Comparison of ENCODE assay signal across 10 cellular contexts in the genomic region with DNA sequence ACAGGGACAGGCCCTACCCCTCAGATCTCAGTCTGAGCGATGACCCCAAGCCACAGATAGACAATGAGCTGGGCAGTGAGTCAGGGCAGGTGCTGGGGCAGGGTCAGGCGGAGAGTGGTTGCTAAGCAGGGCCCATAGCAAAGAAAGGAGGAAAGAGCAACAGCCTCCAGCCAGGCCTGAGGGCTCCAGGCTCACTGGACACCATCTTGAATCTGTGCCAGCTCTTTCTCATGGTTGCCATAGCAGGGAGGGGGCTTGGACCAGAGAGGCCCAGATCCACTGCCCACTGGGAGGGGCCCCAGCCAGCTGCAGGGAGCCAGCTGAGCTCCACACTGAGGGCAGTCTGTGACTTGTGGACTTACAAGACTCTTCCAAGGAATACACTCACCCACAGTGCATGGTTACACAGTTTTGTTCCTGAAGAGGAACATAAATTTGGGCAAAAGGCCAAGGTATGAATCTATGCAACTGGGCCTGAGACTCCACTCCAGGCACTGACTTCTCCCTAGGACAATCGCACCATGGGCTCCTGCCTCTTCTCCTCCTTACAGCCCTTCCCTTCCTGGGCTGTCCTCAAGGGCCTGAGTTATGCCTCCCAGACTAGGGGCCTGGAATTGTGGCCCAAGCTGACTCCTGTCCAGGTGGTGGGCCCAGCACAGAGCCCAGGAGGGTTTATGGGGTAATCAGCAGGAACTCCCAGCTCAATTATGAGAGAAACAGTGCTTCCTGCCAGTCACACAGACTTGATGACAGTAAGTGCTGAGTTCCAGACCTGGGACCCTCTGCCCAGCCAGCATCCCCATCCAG. TPM values are rescaled to one million over a fixed set of nuclear protein-coding genes. Genes with fewer than 3 reads are reported as not detected.
DNase-seq lines count a peak whose midpoint lies in the region; ATAC-seq, FAIRE-seq and TF ChIP-seq lines count a peak whose summit lies in the region.
"Had no signal": no experiment of that assay in that cellular context is flagged by ENCODE, and none has a peak within 500 bp of the region (broad histone marks: within the 10 kb centered on the region; RNA-seq: fewer than 3 reads in every experiment).

No MANE protein-coding gene starts in this region.

- H3K27me3 ChIP-seq in astrocyte (ENCODE audit: insufficient read depth, low read length) (no peaks in the 10 kb centered on the region), suprapubic skin (no peaks in the 10 kb centered on the region)

- TF ChIP-seq CTCF in astrocyte (IDR thresholded peaks at IDR 0.05; ENCODE audit: insufficient read depth, low read depth, low read length) (no peak), suprapubic skin (IDR thresholded peaks at IDR 0.05) (no peak)

- H3K4me3 ChIP-seq in astrocyte (ENCODE audit: insufficient read depth, low read depth, low read length) (no peak overlapping the region), suprapubic skin (no peak overlapping the region)
- H3K4me3 ChIP-seq: prostate gland had no signal

- FAIRE-seq in astrocyte (lab: Jason Lieb, UNC): no peak
- FAIRE-seq: A204.1 had no signal

- H3K9me3 Mint-ChIP-seq in astrocyte (ENCODE audit: unreplicated experiment): no peaks in the 10 kb centered on the region

- DNase-seq in DMS53 (lab: John Stamatoyannopoulos, UW) (peak; percentile 25), DMS53 treated with DMSO at 0.1 percent for 48 hours (lab: John Stamatoyannopoulos, UW; ENCODE audit: unreplicated experiment) (no peak), astrocyte (ENCODE audit: low read depth) (peak; percentile 78), islet precursor cell (peak; percentile 76), suprapubic skin (ENCODE audit: low spot score in 2 of 2) (peak; percentile 64 to 76), HEK293T (ENCODE audit: extremely low spot score) (no peak)

- H3K4me2 ChIP-seq in astrocyte (ENCODE audit: low read length): peak overlapping the region; percentile 20

- no peak overlapping the region for H3K27ac Mint-ChIP-seq in astrocyte (ENCODE audit: unreplicated experiment)

- no peak overlapping the region for H2AFZ ChIP-seq in astrocyte (ENCODE audit: low read depth, low read length)

- H3K4me1 Mint-ChIP-seq in astrocyte (ENCODE audit: low read depth, unreplicated experiment): peaks cover 10% of the 10 kb centered on the region

- POLR2A ChIA-PET in HEK293T (lab: Yijun Ruan, JAX): no interaction called here

- H3K36me3 ChIP-seq in astrocyte (ENCODE audit: insufficient read depth, low read length): no peaks in the 10 kb centered on the region
- H3K36me3 ChIP-seq in suprapubic skin: no peaks in the 10 kb centered on the region
- H3K36me3 ChIP-seq: prostate gland had no signal

- TF ChIP-seq POLR2A in suprapubic skin (IDR thresholded peaks at IDR 0.05): no peak

- peaks cover 4% of the 10 kb centered on the region for H3K36me3 Mint-ChIP-seq in astrocyte (ENCODE audit: low read depth, unreplicated experiment)

- H3K4me3 Mint-ChIP-seq in astrocyte (ENCODE audit: unreplicated experiment): no peak overlapping the region

- peaks cover 13% of the 10 kb centered on the region for H3K27me3 Mint-ChIP-seq in astrocyte (ENCODE audit: low read depth, unreplicated experiment)

- H4K20me1 ChIP-seq in astrocyte (ENCODE audit: insufficient read depth, low read length): no peaks in the 10 kb centered on the region

- peak overlapping the region; percentile 8 for H3K9ac ChIP-seq in astrocyte (ENCODE audit: low read length)

- H3K79me2 ChIP-seq in astrocyte (ENCODE audit: insufficient read depth, low read length): no peaks in the 10 kb centered on the region

- H3K9me3 ChIP-seq in astrocyte (ENCODE audit: insufficient read depth, low read depth, low read length): no peaks in the 10 kb centered on the region
- no peaks in the 10 kb centered on the region for H3K9me3 ChIP-seq in suprapubic skin
- H3K9me3 ChIP-seq: prostate gland had no signal

- peaks cover 18% of the 10 kb centered on the region for H3K4me1 ChIP-seq in astrocyte (ENCODE audit: insufficient read depth, low read length)
- H3K4me1 ChIP-seq in suprapubic skin: peaks cover 17% of the 10 kb centered on the region
- H3K4me1 ChIP-seq: prostate gland had no signal

- CTCF ChIA-PET in HEK293T (lab: Yijun Ruan, JAX): interaction anchor here (1.4 kb wide), 1 partner anchor 80 kb away, joined by 6 read pairs; no protein-coding TSS in a partner anchor

- WGBS in suprapubic skin: 62% methylated on average over 3 of the region's 3 CpGs

- TF ChIP-seq EP300 in suprapubic skin (IDR thresholded peaks at IDR 0.05): no peak

- ATAC-seq in HG02798 (IDR thresholded peaks at IDR 0.05; ENCODE audit: poor library complexity, unreplicated experiment): no peak
- ATAC-seq in HG02840 (IDR thresholded peaks at IDR 0.05; ENCODE audit: low FRiP score, unreplicated experiment): no peak

- peak overlapping the region; percentile 38 for H3K27ac ChIP-seq in astrocyte (ENCODE audit: low read depth, low read length)
- peak overlapping the region; percentile 38 for H3K27ac ChIP-seq in suprapubic skin
- H3K27ac ChIP-seq: prostate gland had no signal

TF ChIP-seq in HEK293T, 16 proteins besides CTCF, POLR2A, EP300 and RAD21:
- TF ChIP-seq FOXK2 (IDR thresholded peaks at IDR 0.05) (no peak), SP1 (IDR thresholded peaks at IDR 0.05) (no peak), NFRKB (IDR thresholded peaks at IDR 0.05) (no peak), ELF4 (IDR thresholded peaks at IDR 0.05) (no peak), SUZ12 (IDR thresholded peaks at IDR 0.05) (no peak), FOXA1 (IDR thresholded peaks at IDR 0.05) (no peak), LEF1 (IDR thresholded peaks at IDR 0.05; ENCODE audit: borderline replicate concordance) (no peak), ZNF384 (IDR thresholded peaks at IDR 0.05) (no peak), FOXM1 (IDR thresholded peaks at IDR 0.05; ENCODE audit: borderline replicate concordance) (no peak)

RNA-seq across cellular contexts. Expression of gene BEAN1, which starts 59.9 kb away (rescaled TPM):
- total RNA-seq in astrocyte (1.2 and 2.1 TPM in 2 replicates), suprapubic skin (1 to 10 TPM in 3 of 4 donors, under 1 TPM in 1; 0.72 to 4.8 (median 2.5) TPM)

Comparison
In these comparisons a context has a peak if more than half of its experiments do, and no peak if none do; other contexts are left out.
1. DNase-seq: peak in DMS53 (single experiment), astrocyte (single experiment), islet precursor cell (single experiment) and suprapubic skin (2 of 2); none in DMS53 treated with DMSO at 0.1 percent for 48 hours (single experiment) and HEK293T (single experiment).